Comparison of ENCODE assay signal across 1 cellular context in the genomic region with DNA sequence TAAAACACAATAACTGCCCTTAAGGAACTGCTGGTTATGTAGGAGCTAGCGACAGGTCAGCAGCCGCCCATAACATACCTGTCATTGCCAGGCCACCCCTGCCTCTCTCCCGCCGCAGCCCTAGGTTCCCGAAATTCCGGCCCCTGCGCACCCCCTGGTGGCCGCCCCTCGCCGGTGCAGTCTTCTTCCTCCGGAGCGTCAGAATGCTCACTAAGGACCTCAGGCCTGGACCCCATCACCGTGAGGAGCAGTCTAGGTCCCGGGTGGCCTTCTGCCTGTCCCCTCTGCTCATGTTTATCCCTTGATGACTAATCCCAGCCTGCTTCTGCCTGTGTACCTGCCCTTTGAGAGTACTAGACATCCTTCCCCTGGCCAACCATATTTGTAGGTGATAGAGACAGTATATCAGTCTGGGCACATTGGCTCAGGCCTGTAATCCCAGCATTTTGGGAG.
TF ChIP-seq lines count a peak whose summit lies in the region.

No MANE protein-coding gene starts in this region.

TF ChIP-seq in HepG2, 621 proteins besides CTCF, POLR2A, EP300 and RAD21 (continued from another document and continues in another):
- TF ChIP-seq, protein P1, sequence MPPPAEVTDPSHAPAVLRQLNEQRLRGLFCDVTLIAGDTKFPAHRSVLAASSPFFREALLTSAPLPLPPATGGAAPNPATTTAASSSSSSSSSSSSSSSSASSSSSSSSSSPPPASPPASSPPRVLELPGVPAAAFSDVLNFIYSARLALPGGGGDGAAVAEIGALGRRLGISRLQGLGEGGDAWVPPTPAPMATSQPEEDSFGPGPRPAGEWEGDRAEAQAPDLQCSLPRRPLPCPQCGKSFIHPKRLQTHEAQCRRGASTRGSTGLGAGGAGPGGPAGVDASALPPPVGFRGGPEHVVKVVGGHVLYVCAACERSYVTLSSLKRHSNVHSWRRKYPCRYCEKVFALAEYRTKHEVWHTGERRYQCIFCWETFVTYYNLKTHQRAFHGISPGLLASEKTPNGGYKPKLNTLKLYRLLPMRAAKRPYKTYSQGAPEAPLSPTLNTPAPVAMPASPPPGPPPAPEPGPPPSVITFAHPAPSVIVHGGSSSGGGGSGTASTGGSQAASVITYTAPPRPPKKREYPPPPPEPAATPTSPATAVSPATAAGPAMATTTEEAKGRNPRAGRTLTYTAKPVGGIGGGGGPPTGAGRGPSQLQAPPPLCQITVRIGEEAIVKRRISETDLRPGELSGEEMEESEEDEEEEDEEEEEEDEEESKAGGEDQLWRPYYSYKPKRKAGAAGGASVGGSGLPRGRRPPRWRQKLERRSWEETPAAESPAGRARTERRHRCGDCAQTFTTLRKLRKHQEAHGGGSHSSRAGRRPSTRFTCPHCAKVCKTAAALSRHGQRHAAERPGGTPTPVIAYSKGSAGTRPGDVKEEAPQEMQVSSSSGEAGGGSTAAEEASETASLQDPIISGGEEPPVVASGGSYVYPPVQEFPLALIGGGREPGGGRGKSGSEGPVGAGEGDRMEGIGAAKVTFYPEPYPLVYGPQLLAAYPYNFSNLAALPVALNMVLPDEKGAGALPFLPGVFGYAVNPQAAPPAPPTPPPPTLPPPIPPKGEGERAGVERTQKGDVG (CRISPR knock-in tag; IDR thresholded peaks at IDR 0.05; ENCODE audit: borderline replicate concordance), result 0 out of 2 replicates have a peak, but pooled peaks have one; percentile 55
- peak; percentile 87; the same call in 1 of the 2 replicates for TF ChIP-seq NFKB2 (CRISPR knock-in tag; IDR thresholded peaks at IDR 0.05; ENCODE audit: borderline replicate concordance)
- TF ChIP-seq, protein P2, sequence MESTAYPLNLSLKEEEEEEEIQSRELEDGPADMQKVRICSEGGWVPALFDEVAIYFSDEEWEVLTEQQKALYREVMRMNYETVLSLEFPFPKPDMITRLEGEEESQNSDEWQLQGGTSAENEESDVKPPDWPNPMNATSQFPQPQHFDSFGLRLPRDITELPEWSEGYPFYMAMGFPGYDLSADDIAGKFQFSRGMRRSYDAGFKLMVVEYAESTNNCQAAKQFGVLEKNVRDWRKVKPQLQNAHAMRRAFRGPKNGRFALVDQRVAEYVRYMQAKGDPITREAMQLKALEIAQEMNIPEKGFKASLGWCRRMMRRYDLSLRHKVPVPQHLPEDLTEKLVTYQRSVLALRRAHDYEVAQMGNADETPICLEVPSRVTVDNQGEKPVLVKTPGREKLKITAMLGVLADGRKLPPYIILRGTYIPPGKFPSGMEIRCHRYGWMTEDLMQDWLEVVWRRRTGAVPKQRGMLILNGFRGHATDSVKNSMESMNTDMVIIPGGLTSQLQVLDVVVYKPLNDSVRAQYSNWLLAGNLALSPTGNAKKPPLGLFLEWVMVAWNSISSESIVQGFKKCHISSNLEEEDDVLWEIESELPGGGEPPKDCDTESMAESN (CRISPR knock-in tag; conservative IDR thresholded peaks at IDR 0.05), result 0 out of 2 replicates have a peak, but pooled peaks have one; percentile 42
- TF ChIP-seq SP140L (CRISPR knock-in tag; IDR thresholded peaks at IDR 0.05; ENCODE audit: borderline replicate concordance), result no peak
- TF ChIP-seq, protein P3, sequence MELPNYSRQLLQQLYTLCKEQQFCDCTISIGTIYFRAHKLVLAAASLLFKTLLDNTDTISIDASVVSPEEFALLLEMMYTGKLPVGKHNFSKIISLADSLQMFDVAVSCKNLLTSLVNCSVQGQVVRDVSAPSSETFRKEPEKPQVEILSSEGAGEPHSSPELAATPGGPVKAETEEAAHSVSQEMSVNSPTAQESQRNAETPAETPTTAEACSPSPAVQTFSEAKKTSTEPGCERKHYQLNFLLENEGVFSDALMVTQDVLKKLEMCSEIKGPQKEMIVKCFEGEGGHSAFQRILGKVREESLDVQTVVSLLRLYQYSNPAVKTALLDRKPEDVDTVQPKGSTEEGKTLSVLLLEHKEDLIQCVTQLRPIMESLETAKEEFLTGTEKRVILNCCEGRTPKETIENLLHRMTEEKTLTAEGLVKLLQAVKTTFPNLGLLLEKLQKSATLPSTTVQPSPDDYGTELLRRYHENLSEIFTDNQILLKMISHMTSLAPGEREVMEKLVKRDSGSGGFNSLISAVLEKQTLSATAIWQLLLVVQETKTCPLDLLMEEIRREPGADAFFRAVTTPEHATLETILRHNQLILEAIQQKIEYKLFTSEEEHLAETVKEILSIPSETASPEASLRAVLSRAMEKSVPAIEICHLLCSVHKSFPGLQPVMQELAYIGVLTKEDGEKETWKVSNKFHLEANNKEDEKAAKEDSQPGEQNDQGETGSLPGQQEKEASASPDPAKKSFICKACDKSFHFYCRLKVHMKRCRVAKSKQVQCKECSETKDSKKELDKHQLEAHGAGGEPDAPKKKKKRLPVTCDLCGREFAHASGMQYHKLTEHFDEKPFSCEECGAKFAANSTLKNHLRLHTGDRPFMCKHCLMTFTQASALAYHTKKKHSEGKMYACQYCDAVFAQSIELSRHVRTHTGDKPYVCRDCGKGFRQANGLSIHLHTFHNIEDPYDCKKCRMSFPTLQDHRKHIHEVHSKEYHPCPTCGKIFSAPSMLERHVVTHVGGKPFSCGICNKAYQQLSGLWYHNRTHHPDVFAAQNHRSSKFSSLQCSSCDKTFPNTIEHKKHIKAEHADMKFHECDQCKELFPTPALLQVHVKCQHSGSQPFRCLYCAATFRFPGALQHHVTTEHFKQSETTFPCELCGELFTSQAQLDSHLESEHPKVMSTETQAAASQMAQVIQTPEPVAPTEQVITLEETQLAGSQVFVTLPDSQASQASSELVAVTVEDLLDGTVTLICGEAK (IDR thresholded peaks at IDR 0.05), result no peak
- TF ChIP-seq, protein P3 (CRISPR knock-in tag; IDR thresholded peaks at IDR 0.05), result no peak
- TF ChIP-seq, protein P4, sequence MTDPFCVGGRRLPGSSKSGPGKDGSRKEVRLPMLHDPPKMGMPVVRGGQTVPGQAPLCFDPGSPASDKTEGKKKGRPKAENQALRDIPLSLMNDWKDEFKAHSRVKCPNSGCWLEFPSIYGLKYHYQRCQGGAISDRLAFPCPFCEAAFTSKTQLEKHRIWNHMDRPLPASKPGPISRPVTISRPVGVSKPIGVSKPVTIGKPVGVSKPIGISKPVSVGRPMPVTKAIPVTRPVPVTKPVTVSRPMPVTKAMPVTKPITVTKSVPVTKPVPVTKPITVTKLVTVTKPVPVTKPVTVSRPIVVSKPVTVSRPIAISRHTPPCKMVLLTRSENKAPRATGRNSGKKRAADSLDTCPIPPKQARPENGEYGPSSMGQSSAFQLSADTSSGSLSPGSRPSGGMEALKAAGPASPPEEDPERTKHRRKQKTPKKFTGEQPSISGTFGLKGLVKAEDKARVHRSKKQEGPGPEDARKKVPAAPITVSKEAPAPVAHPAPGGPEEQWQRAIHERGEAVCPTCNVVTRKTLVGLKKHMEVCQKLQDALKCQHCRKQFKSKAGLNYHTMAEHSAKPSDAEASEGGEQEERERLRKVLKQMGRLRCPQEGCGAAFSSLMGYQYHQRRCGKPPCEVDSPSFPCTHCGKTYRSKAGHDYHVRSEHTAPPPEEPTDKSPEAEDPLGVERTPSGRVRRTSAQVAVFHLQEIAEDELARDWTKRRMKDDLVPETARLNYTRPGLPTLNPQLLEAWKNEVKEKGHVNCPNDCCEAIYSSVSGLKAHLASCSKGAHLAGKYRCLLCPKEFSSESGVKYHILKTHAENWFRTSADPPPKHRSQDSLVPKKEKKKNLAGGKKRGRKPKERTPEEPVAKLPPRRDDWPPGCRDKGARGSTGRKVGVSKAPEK (CRISPR knock-in tag; IDR thresholded peaks at IDR 0.05; ENCODE audit: borderline replicate concordance), result no peak
- TF ChIP-seq ZNF782 (CRISPR knock-in tag; IDR thresholded peaks at IDR 0.05; ENCODE audit: borderline replicate concordance), result no peak
- TF ChIP-seq, protein P5, sequence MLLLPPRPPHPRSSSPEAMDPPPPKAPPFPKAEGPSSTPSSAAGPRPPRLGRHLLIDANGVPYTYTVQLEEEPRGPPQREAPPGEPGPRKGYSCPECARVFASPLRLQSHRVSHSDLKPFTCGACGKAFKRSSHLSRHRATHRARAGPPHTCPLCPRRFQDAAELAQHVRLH (CRISPR knock-in tag; IDR thresholded peaks at IDR 0.05; ENCODE audit: borderline replicate concordance, low read depth), result peak; percentile 75; the same call in 1 of the 2 replicates
- no peak for TF ChIP-seq ZNF124 (CRISPR knock-in tag; IDR thresholded peaks at IDR 0.05)
- 0 out of 2 replicates have a peak, but pooled peaks have one; percentile 31 for TF ChIP-seq THAP11 (CRISPR knock-in tag; IDR thresholded peaks at IDR 0.05)
- no peak for TF ChIP-seq TRIM24 (CRISPR knock-in tag; IDR thresholded peaks at IDR 0.05)
- no peak for TF ChIP-seq CREM (IDR thresholded peaks at IDR 0.05)
- no peak for TF ChIP-seq CREM (CRISPR knock-in tag; IDR thresholded peaks at IDR 0.05)
- no peak for TF ChIP-seq SIX1 (CRISPR knock-in tag; IDR thresholded peaks at IDR 0.05; ENCODE audit: borderline replicate concordance)
- no peak for TF ChIP-seq TOE1 (CRISPR knock-in tag; IDR thresholded peaks at IDR 0.05)
- TF ChIP-seq SRY (CRISPR knock-in tag; IDR thresholded peaks at IDR 0.05), result no peak
- TF ChIP-seq GATAD2A (CRISPR knock-in tag; IDR thresholded peaks at IDR 0.05), result peak; percentile 48; the same call in 1 of the 2 replicates
- TF ChIP-seq TMF1 (CRISPR knock-in tag; IDR thresholded peaks at IDR 0.05; ENCODE audit: low read depth), result no peak
- TF ChIP-seq PITX1 (CRISPR knock-in tag; IDR thresholded peaks at IDR 0.05), result no peak
- no peak for TF ChIP-seq CAMTA2 (CRISPR knock-in tag; IDR thresholded peaks at IDR 0.05; ENCODE audit: borderline replicate concordance)
- no peak for TF ChIP-seq GPN1 (CRISPR knock-in tag; IDR thresholded peaks at IDR 0.05; ENCODE audit: borderline replicate concordance)
- TF ChIP-seq, protein P6, sequence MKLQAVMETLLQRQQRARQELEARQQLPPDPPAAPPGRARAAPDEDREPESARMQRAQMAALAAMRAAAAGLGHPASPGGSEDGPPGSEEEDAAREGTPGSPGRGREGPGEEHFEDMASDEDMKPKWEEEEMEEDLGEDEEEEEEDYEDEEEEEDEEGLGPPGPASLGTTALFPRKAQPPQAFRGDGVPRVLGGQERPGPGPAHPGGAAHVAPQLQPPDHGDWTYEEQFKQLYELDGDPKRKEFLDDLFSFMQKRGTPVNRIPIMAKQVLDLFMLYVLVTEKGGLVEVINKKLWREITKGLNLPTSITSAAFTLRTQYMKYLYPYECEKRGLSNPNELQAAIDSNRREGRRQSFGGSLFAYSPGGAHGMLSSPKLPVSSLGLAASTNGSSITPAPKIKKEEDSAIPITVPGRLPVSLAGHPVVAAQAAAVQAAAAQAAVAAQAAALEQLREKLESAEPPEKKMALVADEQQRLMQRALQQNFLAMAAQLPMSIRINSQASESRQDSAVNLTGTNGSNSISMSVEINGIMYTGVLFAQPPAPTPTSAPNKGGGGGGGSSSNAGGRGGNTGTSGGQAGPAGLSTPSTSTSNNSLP (IDR thresholded peaks at IDR 0.05; ENCODE audit: low read depth, low read length), result no peak
- TF ChIP-seq ZNF589 (CRISPR knock-in tag; conservative IDR thresholded peaks at IDR 0.05), result no peak
- TF ChIP-seq ZFP41 (CRISPR knock-in tag; IDR thresholded peaks at IDR 0.05; ENCODE audit: borderline replicate concordance), result no peak
- no peak for TF ChIP-seq ZMYM2 (CRISPR knock-in tag; IDR thresholded peaks at IDR 0.05)
- TF ChIP-seq KDM1A (CRISPR knock-in tag; IDR thresholded peaks at IDR 0.05), result no peak
- peak; percentile 69; the same call in 1 of the 2 replicates for TF ChIP-seq REPIN1 (CRISPR knock-in tag; IDR thresholded peaks at IDR 0.05; ENCODE audit: borderline replicate concordance, low read depth)
- TF ChIP-seq, protein P7, sequence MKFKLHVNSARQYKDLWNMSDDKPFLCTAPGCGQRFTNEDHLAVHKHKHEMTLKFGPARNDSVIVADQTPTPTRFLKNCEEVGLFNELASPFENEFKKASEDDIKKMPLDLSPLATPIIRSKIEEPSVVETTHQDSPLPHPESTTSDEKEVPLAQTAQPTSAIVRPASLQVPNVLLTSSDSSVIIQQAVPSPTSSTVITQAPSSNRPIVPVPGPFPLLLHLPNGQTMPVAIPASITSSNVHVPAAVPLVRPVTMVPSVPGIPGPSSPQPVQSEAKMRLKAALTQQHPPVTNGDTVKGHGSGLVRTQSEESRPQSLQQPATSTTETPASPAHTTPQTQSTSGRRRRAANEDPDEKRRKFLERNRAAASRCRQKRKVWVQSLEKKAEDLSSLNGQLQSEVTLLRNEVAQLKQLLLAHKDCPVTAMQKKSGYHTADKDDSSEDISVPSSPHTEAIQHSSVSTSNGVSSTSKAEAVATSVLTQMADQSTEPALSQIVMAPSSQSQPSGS (CRISPR knock-in tag; IDR thresholded peaks at IDR 0.05), result 0 out of 2 replicates have a peak, but pooled peaks have one; percentile 41
- TF ChIP-seq, protein P8, sequence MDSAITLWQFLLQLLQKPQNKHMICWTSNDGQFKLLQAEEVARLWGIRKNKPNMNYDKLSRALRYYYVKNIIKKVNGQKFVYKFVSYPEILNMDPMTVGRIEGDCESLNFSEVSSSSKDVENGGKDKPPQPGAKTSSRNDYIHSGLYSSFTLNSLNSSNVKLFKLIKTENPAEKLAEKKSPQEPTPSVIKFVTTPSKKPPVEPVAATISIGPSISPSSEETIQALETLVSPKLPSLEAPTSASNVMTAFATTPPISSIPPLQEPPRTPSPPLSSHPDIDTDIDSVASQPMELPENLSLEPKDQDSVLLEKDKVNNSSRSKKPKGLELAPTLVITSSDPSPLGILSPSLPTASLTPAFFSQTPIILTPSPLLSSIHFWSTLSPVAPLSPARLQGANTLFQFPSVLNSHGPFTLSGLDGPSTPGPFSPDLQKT (CRISPR knock-in tag; IDR thresholded peaks at IDR 0.05; ENCODE audit: borderline replicate concordance), result no peak
- no peak for TF ChIP-seq ARNT2 (CRISPR knock-in tag; IDR thresholded peaks at IDR 0.05; ENCODE audit: low read depth)
- no peak for TF ChIP-seq ESRRA (CRISPR knock-in tag; IDR thresholded peaks at IDR 0.05; ENCODE audit: low read depth)
- TF ChIP-seq ZNF17 (CRISPR knock-in tag; IDR thresholded peaks at IDR 0.05), result no peak
- no peak for TF ChIP-seq BCL6 (CRISPR knock-in tag; IDR thresholded peaks at IDR 0.05)
- TF ChIP-seq PPARG (CRISPR knock-in tag; conservative IDR thresholded peaks at IDR 0.05), result 0 out of 2 replicates have a peak, but pooled peaks have one; percentile 25
